1 cellular context compared by ENCODE assay signal in genomic region chr9:128066713-128067621, GRCh38.
TF ChIP-seq lines count a peak whose summit lies in the region.

Gene NAIF1, minus strand, starts transcription at chr9:128067320. Its CDS starts 219 bp downstream, at chr9:128067101.

TF ChIP-seq in HEK293, 187 proteins besides CTCF, POLR2A, EP300 and RAD21 (continued from another document and continues in another):
- no peak for TF ChIP-seq PRDM4 (tag by site-specific recombination; IDR thresholded peaks at IDR 0.05)
- no peak for TF ChIP-seq MEIS1 (CRISPR knock-in tag; IDR thresholded peaks at IDR 0.05; ENCODE audit: borderline replicate concordance)
- no peak for TF ChIP-seq ZNF747 (tag by site-specific recombination; IDR thresholded peaks at IDR 0.05)
- TF ChIP-seq ZNF423 (tag by site-specific recombination; IDR thresholded peaks at IDR 0.05): peak; percentile 14; the same call in 1 of the 2 replicates
- TF ChIP-seq BCL11B (tag by site-specific recombination; IDR thresholded peaks at IDR 0.05; ENCODE audit: low read depth): peak; percentile 25; the same call in 1 of the 2 replicates
- TF ChIP-seq ZNF223 (tag by site-specific recombination; IDR thresholded peaks at IDR 0.05): no peak
- TF ChIP-seq TCF7L2 (IDR thresholded peaks at IDR 0.05; ENCODE audit: borderline replicate concordance, low read depth, low read length): no peak
- peak; percentile 43; the same call in 1 of the 2 replicates for TF ChIP-seq ZFP69B (tag by site-specific recombination; IDR thresholded peaks at IDR 0.05)
- no peak for TF ChIP-seq ZBTB8A (tag by site-specific recombination; IDR thresholded peaks at IDR 0.05)
- TF ChIP-seq ZNF707 (tag by site-specific recombination; IDR thresholded peaks at IDR 0.05): no peak
- TF ChIP-seq ZNF324 (tag by site-specific recombination; IDR thresholded peaks at IDR 0.05): no peak
- no peak for TF ChIP-seq ZNF23 (tag by site-specific recombination; IDR thresholded peaks at IDR 0.05; ENCODE audit: borderline replicate concordance)
- no peak for TF ChIP-seq ZNF214 (tag by site-specific recombination; IDR thresholded peaks at IDR 0.05; ENCODE audit: borderline replicate concordance)
- TF ChIP-seq, protein P1, sequence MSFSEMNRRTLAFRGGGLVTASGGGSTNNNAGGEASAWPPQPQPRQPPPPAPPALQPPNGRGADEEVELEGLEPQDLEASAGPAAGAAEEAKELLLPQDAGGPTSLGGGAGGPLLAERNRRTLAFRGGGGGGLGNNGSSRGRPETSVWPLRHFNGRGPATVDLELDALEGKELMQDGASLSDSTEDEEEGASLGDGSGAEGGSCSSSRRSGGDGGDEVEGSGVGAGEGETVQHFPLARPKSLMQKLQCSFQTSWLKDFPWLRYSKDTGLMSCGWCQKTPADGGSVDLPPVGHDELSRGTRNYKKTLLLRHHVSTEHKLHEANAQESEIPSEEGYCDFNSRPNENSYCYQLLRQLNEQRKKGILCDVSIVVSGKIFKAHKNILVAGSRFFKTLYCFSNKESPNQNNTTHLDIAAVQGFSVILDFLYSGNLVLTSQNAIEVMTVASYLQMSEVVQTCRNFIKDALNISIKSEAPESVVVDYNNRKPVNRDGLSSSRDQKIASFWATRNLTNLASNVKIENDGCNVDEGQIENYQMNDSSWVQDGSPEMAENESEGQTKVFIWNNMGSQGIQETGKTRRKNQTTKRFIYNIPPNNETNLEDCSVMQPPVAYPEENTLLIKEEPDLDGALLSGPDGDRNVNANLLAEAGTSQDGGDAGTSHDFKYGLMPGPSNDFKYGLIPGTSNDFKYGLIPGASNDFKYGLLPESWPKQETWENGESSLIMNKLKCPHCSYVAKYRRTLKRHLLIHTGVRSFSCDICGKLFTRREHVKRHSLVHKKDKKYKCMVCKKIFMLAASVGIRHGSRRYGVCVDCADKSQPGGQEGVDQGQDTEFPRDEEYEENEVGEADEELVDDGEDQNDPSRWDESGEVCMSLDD (tag by site-specific recombination; IDR thresholded peaks at IDR 0.05): 0 out of 2 replicates have a peak, but pooled peaks have one; percentile 17
- TF ChIP-seq GLIS1 (tag by site-specific recombination; IDR thresholded peaks at IDR 0.05): 0 out of 2 replicates have a peak, but pooled peaks have one; percentile 6
- TF ChIP-seq ZNF274 (IDR thresholded peaks at IDR 0.05; ENCODE audit: low read length): no peak
- TF ChIP-seq ZNF274 (tag by site-specific recombination; IDR thresholded peaks at IDR 0.05; ENCODE audit: borderline replicate concordance): no peak
- no peak for TF ChIP-seq SCRT2 (tag by site-specific recombination; IDR thresholded peaks at IDR 0.05)
- TF ChIP-seq ZNF830 (tag by site-specific recombination; IDR thresholded peaks at IDR 0.05; ENCODE audit: low read depth): no peak
- TF ChIP-seq GFI1B (tag by site-specific recombination; IDR thresholded peaks at IDR 0.05): no peak
- no peak for TF ChIP-seq FEZF1 (tag by site-specific recombination; IDR thresholded peaks at IDR 0.05)
- no peak for TF ChIP-seq ZNF302 (tag by site-specific recombination; IDR thresholded peaks at IDR 0.05; ENCODE audit: low read depth)
- TF ChIP-seq ZNF555 (tag by site-specific recombination; conservative IDR thresholded peaks at IDR 0.05): no peak
- no peak for TF ChIP-seq ZNF624 (tag by site-specific recombination; IDR thresholded peaks at IDR 0.05)
- TF ChIP-seq ZNF112 (tag by site-specific recombination; IDR thresholded peaks at IDR 0.05): no peak
- TF ChIP-seq TSHZ1 (tag by site-specific recombination; IDR thresholded peaks at IDR 0.05; ENCODE audit: borderline replicate concordance): no peak
- no peak for TF ChIP-seq ZNF623 (tag by site-specific recombination; IDR thresholded peaks at IDR 0.05)
- no peak for TF ChIP-seq ZNF426 (tag by site-specific recombination; IDR thresholded peaks at IDR 0.05)
- no peak; the same call in 1 of the 2 replicates for TF ChIP-seq ZBTB17 (tag by site-specific recombination; IDR thresholded peaks at IDR 0.05)
- 0 out of 2 replicates have a peak, but pooled peaks have one; percentile 40 for TF ChIP-seq ZNF692 (tag by site-specific recombination; IDR thresholded peaks at IDR 0.05)
- TF ChIP-seq, protein P2, sequence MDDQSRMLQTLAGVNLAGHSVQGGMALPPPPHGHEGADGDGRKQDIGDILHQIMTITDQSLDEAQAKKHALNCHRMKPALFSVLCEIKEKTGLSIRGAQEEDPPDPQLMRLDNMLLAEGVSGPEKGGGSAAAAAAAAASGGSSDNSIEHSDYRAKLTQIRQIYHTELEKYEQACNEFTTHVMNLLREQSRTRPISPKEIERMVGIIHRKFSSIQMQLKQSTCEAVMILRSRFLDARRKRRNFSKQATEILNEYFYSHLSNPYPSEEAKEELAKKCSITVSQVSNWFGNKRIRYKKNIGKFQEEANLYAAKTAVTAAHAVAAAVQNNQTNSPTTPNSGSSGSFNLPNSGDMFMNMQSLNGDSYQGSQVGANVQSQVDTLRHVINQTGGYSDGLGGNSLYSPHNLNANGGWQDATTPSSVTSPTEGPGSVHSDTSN (CRISPR knock-in tag; IDR thresholded peaks at IDR 0.05): peak; percentile 94; the same call in 1 of the 2 replicates
- TF ChIP-seq MYNN (tag by site-specific recombination; IDR thresholded peaks at IDR 0.05; ENCODE audit: borderline replicate concordance): no peak
- TF ChIP-seq ZNF580 (tag by site-specific recombination; IDR thresholded peaks at IDR 0.05): no peak
- no peak for TF ChIP-seq IKZF3 (tag by site-specific recombination; IDR thresholded peaks at IDR 0.05)
- TF ChIP-seq ZNF394 (tag by site-specific recombination; IDR thresholded peaks at IDR 0.05; ENCODE audit: borderline replicate concordance): peak; percentile 64; the same call in 1 of the 2 replicates
- TF ChIP-seq ZBTB1 (tag by site-specific recombination; IDR thresholded peaks at IDR 0.05): no peak
- peak; percentile 59 for TF ChIP-seq EGR2 (tag by site-specific recombination; IDR thresholded peaks at IDR 0.05; ENCODE audit: low read depth)
- TF ChIP-seq, protein P3, sequence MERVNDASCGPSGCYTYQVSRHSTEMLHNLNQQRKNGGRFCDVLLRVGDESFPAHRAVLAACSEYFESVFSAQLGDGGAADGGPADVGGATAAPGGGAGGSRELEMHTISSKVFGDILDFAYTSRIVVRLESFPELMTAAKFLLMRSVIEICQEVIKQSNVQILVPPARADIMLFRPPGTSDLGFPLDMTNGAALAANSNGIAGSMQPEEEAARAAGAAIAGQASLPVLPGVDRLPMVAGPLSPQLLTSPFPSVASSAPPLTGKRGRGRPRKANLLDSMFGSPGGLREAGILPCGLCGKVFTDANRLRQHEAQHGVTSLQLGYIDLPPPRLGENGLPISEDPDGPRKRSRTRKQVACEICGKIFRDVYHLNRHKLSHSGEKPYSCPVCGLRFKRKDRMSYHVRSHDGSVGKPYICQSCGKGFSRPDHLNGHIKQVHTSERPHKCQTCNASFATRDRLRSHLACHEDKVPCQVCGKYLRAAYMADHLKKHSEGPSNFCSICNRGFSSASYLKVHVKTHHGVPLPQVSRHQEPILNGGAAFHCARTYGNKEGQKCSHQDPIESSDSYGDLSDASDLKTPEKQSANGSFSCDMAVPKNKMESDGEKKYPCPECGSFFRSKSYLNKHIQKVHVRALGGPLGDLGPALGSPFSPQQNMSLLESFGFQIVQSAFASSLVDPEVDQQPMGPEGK (tag by site-specific recombination; IDR thresholded peaks at IDR 0.05): no peak
- TF ChIP-seq ZNF146 (tag by site-specific recombination; IDR thresholded peaks at IDR 0.05): no peak
- peak; percentile 89 for TF ChIP-seq SP3 (tag by site-specific recombination; IDR thresholded peaks at IDR 0.05)
- no peak for TF ChIP-seq SALL2 (tag by site-specific recombination; IDR thresholded peaks at IDR 0.05; ENCODE audit: borderline replicate concordance)
- no peak for TF ChIP-seq ZNF76 (tag by site-specific recombination; IDR thresholded peaks at IDR 0.05; ENCODE audit: borderline replicate concordance, low read depth)
- no peak for TF ChIP-seq ZNF114 (tag by site-specific recombination; IDR thresholded peaks at IDR 0.05)
- no peak for TF ChIP-seq RBAK (tag by site-specific recombination; IDR thresholded peaks at IDR 0.05)
- no peak for TF ChIP-seq ZNF514 (tag by site-specific recombination; IDR thresholded peaks at IDR 0.05)
- TF ChIP-seq ZNF280D (tag by site-specific recombination; IDR thresholded peaks at IDR 0.05): no peak
- TF ChIP-seq GLIS2 (tag by site-specific recombination; IDR thresholded peaks at IDR 0.05): no peak
- TF ChIP-seq ZNF558 (tag by site-specific recombination; IDR thresholded peaks at IDR 0.05): no peak
- no peak for TF ChIP-seq ZNF670 (tag by site-specific recombination; IDR thresholded peaks at IDR 0.05; ENCODE audit: low read depth)
- TF ChIP-seq ZNF843 (tag by site-specific recombination; IDR thresholded peaks at IDR 0.05): no peak
- no peak for TF ChIP-seq ZNF610 (tag by site-specific recombination; IDR thresholded peaks at IDR 0.05; ENCODE audit: borderline replicate concordance)
- TF ChIP-seq ZNF560 (tag by site-specific recombination; IDR thresholded peaks at IDR 0.05; ENCODE audit: borderline replicate concordance): no peak
